12 cellular contexts compared by ENCODE assay signal in the genomic region with DNA sequence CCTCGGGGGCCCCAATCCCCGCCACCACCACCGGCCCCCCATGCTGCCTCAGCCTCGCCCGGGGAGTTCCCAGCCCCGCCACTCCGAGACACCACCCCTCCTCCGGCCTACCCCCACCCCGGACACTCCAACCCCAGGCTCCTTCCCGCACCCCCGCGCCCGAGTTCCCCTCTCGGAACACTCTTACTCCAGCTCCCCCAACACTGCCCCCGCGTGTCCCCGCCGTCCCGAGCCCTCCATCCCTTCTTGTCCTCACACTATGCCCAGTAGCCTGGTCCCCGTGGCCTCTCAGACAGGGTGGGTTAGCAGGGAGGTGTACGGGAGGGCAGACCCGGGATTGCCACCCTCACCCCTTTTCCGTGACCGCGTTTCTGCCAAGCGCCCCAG.
DNase-seq lines count a peak whose midpoint lies in the region; ATAC-seq, FAIRE-seq and TF ChIP-seq lines count a peak whose summit lies in the region.
"Had no signal": no experiment of that assay in that cellular context is flagged by ENCODE, and none has a peak within 500 bp of the region (broad histone marks: within the 10 kb centered on the region; RNA-seq: fewer than 3 reads in every experiment).

No MANE protein-coding gene starts in this region.

- peak overlapping the region; percentile 93 for H3K4me2 ChIP-seq in A549

- POLR2A ChIA-PET in A549 (lab: Yijun Ruan, JAX), result no interaction called here

- H3K36me3 ChIP-seq in H7 (replicated peaks; ENCODE audit: control insufficient read depth, insufficient read depth, low read length), result no peaks in the 10 kb centered on the region
- H3K36me3 ChIP-seq in colonic mucosa, result no peaks in the 10 kb centered on the region

- peak overlapping the region; percentile 77 to 92; a peak in 5 of 6 replicates for H3K27ac ChIP-seq in A549
- H3K27ac ChIP-seq in colonic mucosa, result no peak overlapping the region

- no peak for FAIRE-seq in A549 (lab: Jason Lieb, UNC)
- FAIRE-seq: TTC549 had no signal

- peaks cover 2% of the 10 kb centered on the region; the same call in 1 of the 2 replicates for H3K27me3 ChIP-seq in H7 (ENCODE audit: control insufficient read depth, insufficient read depth, low read length)
- peaks cover 21% of the 10 kb centered on the region for H3K27me3 ChIP-seq in colonic mucosa

- no peak for ATAC-seq in A549
- ATAC-seq in HG02970 (IDR thresholded peaks at IDR 0.05; ENCODE audit: low FRiP score, unreplicated experiment), result no peak

- peaks cover 8% of the 10 kb centered on the region for H3K27me3 Mint-ChIP-seq in neural crest cell (ENCODE audit: low read depth)

- peaks cover 16% of the 10 kb centered on the region for H3K4me1 ChIP-seq in A549
- H3K4me1 ChIP-seq in colonic mucosa, result no peaks in the 10 kb centered on the region

- intact Hi-C loops in colonic mucosa (cut with DNase I), result no loop called here

- no peaks in the 10 kb centered on the region for H3K36me3 Mint-ChIP-seq in neural crest cell (ENCODE audit: low read depth)
- H3K36me3 Mint-ChIP-seq: IgD-negative memory B cell had no signal

- H3K9me3 Mint-ChIP-seq in neural crest cell, result no peaks in the 10 kb centered on the region

- no peak overlapping the region for H3K9ac ChIP-seq in colonic mucosa (ENCODE audit: low read depth in 2 of 2, low read length in 2 of 2)

- no peak overlapping the region for H3K27ac Mint-ChIP-seq in neural crest cell (ENCODE audit: unreplicated experiment)
- H3K27ac Mint-ChIP-seq: IgD-negative memory B cell had no signal

- H3K4me3 Mint-ChIP-seq in neural crest cell, result peak overlapping the region; percentile 54

- TF ChIP-seq POLR2A in A549 (IDR thresholded peaks at IDR 0.05; ENCODE audit: low read length), result no peak

- H3K4me3 ChIP-seq in A549 (peak overlapping the region; percentile 63), H7 (ENCODE audit: insufficient read depth, low read depth, low read length) (peak overlapping the region; percentile 46), colonic mucosa (peak overlapping the region; percentile 17)

- TF ChIP-seq CTCF in A549 (IDR thresholded peaks at IDR 0.05) (no peak), colonic mucosa (IDR thresholded peaks at IDR 0.05) (no peak), neural crest cell (conservative IDR thresholded peaks at IDR 0.05) (no peak)

- WGBS in A549 (ENCODE audit: missing lambda C conversion rate), result 89% methylated on average over 10 of the region's 26 CpGs

- no peak for TF ChIP-seq RAD21 in A549 (conservative IDR thresholded peaks at IDR 0.05 in 1 of 2, IDR thresholded peaks at IDR 0.05 in 1 of 2)

- CTCF ChIA-PET in A549 (lab: Yijun Ruan, JAX), result no interaction called here

- no peaks in the 10 kb centered on the region for H3K9me3 ChIP-seq in A549
- no peaks in the 10 kb centered on the region for H3K9me3 ChIP-seq in colonic mucosa

- no peak for TF ChIP-seq EP300 in A549 (IDR thresholded peaks at IDR 0.05)

- DNase-seq in A549 (ENCODE audit: low read depth in 1 of 2, low spot score in 1 of 2) (no peak), H7 (no peak), colonic mucosa (no peak), neural crest cell (ENCODE audit: low read depth, low spot score) (no peak), iPS-NIHi7 (ENCODE audit: extremely low spot score) (no peak), COR-L47 (lab: John Stamatoyannopoulos, UW) (no peak)
- no peak for DNase-seq in activated CD4-positive, CD25-positive, alpha-beta regulatory T cell (lab: John Stamatoyannopoulos, UW)
- DNase-seq: activated gamma-delta T cell; effector CD8-positive, alpha-beta T cell had no signal

- H3K4me1 Mint-ChIP-seq in neural crest cell, result peaks cover 39% of the 10 kb centered on the region

TF ChIP-seq in A549, 52 proteins besides CTCF, POLR2A, EP300 and RAD21:
- no peak for TF ChIP-seq CBX2 (IDR thresholded peaks at IDR 0.05; ENCODE audit: borderline replicate concordance, low read depth)
- TF ChIP-seq RNF2 (IDR thresholded peaks at IDR 0.05; ENCODE audit: borderline replicate concordance, low read depth), result no peak
- TF ChIP-seq ZC3H11A (IDR thresholded peaks at IDR 0.05), result no peak
- no peak for TF ChIP-seq SREBF2 (IDR thresholded peaks at IDR 0.05)
- no peak for TF ChIP-seq ESRRA (IDR thresholded peaks at IDR 0.05; ENCODE audit: borderline replicate concordance, low read length)
